Comparison of ENCODE assay signal across 9 cellular contexts in the genomic region with DNA sequence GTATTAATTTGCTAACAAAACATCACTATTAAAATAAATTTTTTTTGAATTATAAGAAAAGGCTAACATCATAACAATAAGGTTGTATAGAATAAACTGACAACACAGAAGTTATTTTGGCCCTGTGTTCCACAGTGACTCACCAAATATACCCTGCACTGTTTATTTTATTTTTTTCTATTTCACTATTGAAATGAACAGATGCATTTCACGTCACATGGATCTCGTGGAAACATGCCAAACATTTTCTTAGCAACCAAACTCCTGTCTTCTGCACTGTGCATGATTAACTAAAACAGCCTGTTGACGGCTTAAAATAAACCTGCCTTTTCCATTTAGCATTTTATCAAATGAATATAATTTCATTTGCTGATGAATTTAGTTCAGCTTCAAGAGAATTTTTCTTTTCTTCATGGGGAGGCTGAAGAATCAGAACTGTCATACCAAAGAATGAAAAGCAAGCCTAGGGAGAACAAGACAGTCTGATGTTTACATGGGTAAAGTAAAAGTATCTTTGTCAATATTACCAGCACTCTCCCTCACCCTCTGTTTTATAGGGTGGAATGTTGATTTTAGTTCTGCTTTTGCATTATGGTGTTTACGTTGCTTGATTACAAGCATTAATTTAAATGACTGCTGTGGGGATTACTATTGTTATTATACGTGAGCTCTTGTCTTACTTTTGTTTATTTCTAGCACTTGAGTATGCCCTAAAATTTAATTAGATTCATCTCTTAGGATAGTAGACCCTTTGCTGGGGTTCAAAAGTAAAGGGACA.
DNase-seq lines count a peak whose midpoint lies in the region; ATAC-seq, FAIRE-seq and TF ChIP-seq lines count a peak whose summit lies in the region.
"Had no signal": no experiment of that assay in that cellular context is flagged by ENCODE, and none has a peak within 500 bp of the region (broad histone marks: within the 10 kb centered on the region; RNA-seq: fewer than 3 reads in every experiment).

No MANE protein-coding gene starts in this region.

- H3K27ac ChIP-seq in small intestine (ENCODE audit: low read depth in 1 of 2, low read length in 1 of 2) (no peak overlapping the region), upper lobe of right lung (no peak overlapping the region)

- H3K4me1 ChIP-seq in small intestine (ENCODE audit: control insufficient read depth in 2 of 2, insufficient read depth in 1 of 2, low read depth in 1 of 2, low read length in 1 of 2) (no peaks in the 10 kb centered on the region), upper lobe of right lung (no peaks in the 10 kb centered on the region)

- H3K27ac Mint-ChIP-seq in nephron progenitor cell, result no peak overlapping the region
- H3K27ac Mint-ChIP-seq: naive thymus-derived CD8-positive, alpha-beta T cell had no signal

- H3K27me3 ChIP-seq in small intestine (ENCODE audit: control insufficient read depth in 2 of 2, insufficient read depth in 2 of 2, low read length in 2 of 2) (no peaks in the 10 kb centered on the region), upper lobe of right lung (no peaks in the 10 kb centered on the region)

- intact Hi-C loops in upper lobe of right lung (cut with DNase I), result no loop called here

- ATAC-seq in GM18868 (IDR thresholded peaks at IDR 0.05; ENCODE audit: unreplicated experiment) (peak; percentile 83), HG03103 (IDR thresholded peaks at IDR 0.05; ENCODE audit: low read depth, unreplicated experiment) (peak; percentile 87), esophagus mucosa (peak; percentile 37), upper lobe of right lung (no peak)
- ATAC-seq in stimulated activated naive CD8-positive, alpha-beta T cell treated with anti-CD3 and anti-CD28 coated beads, Interleukin-15, Interleukin-2, amounts not matched to agents 100 U/mL and 50 U/mL, for 24 hours, result no peak
- ATAC-seq: naive thymus-derived CD8-positive, alpha-beta T cell had no signal

- DNase-seq in NCI-H446 treated with DMSO at 0.1 percent for 48 hours (lab: John Stamatoyannopoulos, UW), result peak; percentile 90
- peak; percentile 38 for DNase-seq in small intestine
- DNase-seq in upper lobe of right lung, result no peak
- no peak for DNase-seq in stimulated activated naive CD8-positive, alpha-beta T cell treated with anti-CD3 and anti-CD28 coated beads, Interleukin-15, Interleukin-2, amounts not matched to agents 100 U/mL and 50 U/mL, for 24 hours
- DNase-seq in nephron progenitor cell, result no peak

- WGBS in small intestine, 3 donors, result 23 to 27% (median 25%) methylated on average over 5 of the region's 5 CpGs

- no peak for TF ChIP-seq CTCF in upper lobe of right lung (IDR thresholded peaks at IDR 0.05)
- no peak for TF ChIP-seq CTCF in nephron progenitor cell (IDR thresholded peaks at IDR 0.05)

- peaks cover 2% of the 10 kb centered on the region for H3K27me3 Mint-ChIP-seq in nephron progenitor cell (ENCODE audit: low read depth, poor library complexity)

- H3K36me3 ChIP-seq in small intestine (ENCODE audit: control insufficient read depth in 2 of 2, insufficient read depth in 2 of 2, low read length in 2 of 2), result no peaks in the 10 kb centered on the region
- H3K36me3 ChIP-seq in upper lobe of right lung, result no peaks in the 10 kb centered on the region

- FAIRE-seq in small intestine (lab: Jason Lieb, UNC), result no peak

- no peaks in the 10 kb centered on the region for H3K9me3 Mint-ChIP-seq in nephron progenitor cell
- H3K9me3 Mint-ChIP-seq: naive thymus-derived CD8-positive, alpha-beta T cell had no signal

- H3K4me3 ChIP-seq in small intestine (ENCODE audit: low read depth in 1 of 2, low read length in 2 of 2), result no peak overlapping the region
- no peak overlapping the region for H3K4me3 ChIP-seq in upper lobe of right lung

- no peaks in the 10 kb centered on the region for H3K4me1 Mint-ChIP-seq in nephron progenitor cell
- H3K4me1 Mint-ChIP-seq: naive thymus-derived CD8-positive, alpha-beta T cell had no signal

- no peak overlapping the region for H3K4me3 Mint-ChIP-seq in nephron progenitor cell
- H3K4me3 Mint-ChIP-seq: naive thymus-derived CD8-positive, alpha-beta T cell had no signal

- no peaks in the 10 kb centered on the region for H3K9me3 ChIP-seq in small intestine (ENCODE audit: control insufficient read depth, low read depth)
- H3K9me3 ChIP-seq in upper lobe of right lung, result no peaks in the 10 kb centered on the region

- no peaks in the 10 kb centered on the region for H3K36me3 Mint-ChIP-seq in nephron progenitor cell (ENCODE audit: low read depth)
- H3K36me3 Mint-ChIP-seq: naive thymus-derived CD8-positive, alpha-beta T cell had no signal

Comparison
In these comparisons a context has a peak if more than half of its experiments do, and no peak if none do; other contexts are left out.
1. ATAC-seq: peak in GM18868 (single experiment), HG03103 (single experiment) and esophagus mucosa (single experiment); none in upper lobe of right lung (single experiment) and stimulated activated naive CD8-positive, alpha-beta T cell treated with anti-CD3 and anti-CD28 coated beads, Interleukin-15, Interleukin-2, amounts not matched to agents 100 U/mL and 50 U/mL, for 24 hours (single experiment).
2. DNase-seq: peak in NCI-H446 treated with DMSO at 0.1 percent for 48 hours (single experiment) and small intestine (single experiment); none in upper lobe of right lung (single experiment), stimulated activated naive CD8-positive, alpha-beta T cell treated with anti-CD3 and anti-CD28 coated beads, Interleukin-15, Interleukin-2, amounts not matched to agents 100 U/mL and 50 U/mL, for 24 hours (single experiment) and nephron progenitor cell (single experiment).